ENCODE assay signal across 26 cellular contexts in the genomic region with DNA sequence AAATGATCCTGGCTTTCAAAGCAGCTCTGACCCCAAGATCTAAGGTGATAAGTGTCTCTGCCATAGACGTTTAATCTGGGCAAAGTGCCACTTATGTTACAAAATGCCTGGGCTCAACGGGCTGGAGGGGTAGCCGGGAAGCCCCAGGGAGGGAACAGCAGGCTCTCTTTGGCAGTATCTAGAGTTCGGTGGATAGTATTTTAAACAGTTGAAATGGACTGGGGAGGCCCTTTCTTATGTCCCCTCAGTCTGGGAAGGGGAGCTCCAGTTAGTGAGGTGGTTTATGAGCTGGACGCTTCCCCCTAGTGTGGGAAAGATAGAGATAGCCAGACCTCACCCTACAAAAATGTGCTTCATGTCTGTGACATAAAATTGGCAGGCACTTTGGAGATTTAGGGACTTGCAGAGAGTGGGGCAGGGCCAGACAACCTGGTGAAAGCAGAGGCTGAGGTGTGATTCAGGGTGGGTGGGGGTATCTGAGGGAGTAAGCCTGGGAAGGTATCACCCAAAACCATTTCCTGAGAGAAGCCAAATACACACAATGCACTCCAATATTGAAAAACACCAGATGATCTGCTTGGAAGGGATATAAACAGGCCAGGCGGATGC. TPM values are rescaled to one million over a fixed set of nuclear protein-coding genes. Genes with fewer than 3 reads are reported as not detected.
DNase-seq lines count a peak whose midpoint lies in the region; ATAC-seq, FAIRE-seq and TF ChIP-seq lines count a peak whose summit lies in the region.
"Had no signal": no experiment of that assay in that cellular context is flagged by ENCODE, and none has a peak within 500 bp of the region (broad histone marks: within the 10 kb centered on the region; RNA-seq: fewer than 3 reads in every experiment).

No MANE protein-coding gene starts in this region.

- POLR2A ChIA-PET in activated CD4-positive, alpha-beta T cell treated with anti-CD3 and anti-CD28 coated beads, Interleukin-2, amount 10 ng/mL, durations not matched to agents 7 days and 5 days (lab: Charles Lee) = no interaction called here
- POLR2A ChIA-PET in SK-N-SH (lab: Yijun Ruan, JAX) = no interaction called here

- H3K9me3 Mint-ChIP-seq in activated CD4-positive, alpha-beta T cell treated with anti-CD3 and anti-CD28 coated beads, Interleukin-2, amount 10 ng/mL, durations not matched to agents 7 days and 5 days = no peaks in the 10 kb centered on the region
- H3K9me3 Mint-ChIP-seq in activated CD4-positive, alpha-beta T cell treated with anti-CD3 and anti-CD28 coated beads, Interleukin-2, amount 10 ng/mL, durations not matched to agents 24 days and 14 days = no peaks in the 10 kb centered on the region
- H3K9me3 Mint-ChIP-seq in astrocyte (ENCODE audit: unreplicated experiment) (peaks cover 27% of the 10 kb centered on the region), nephron progenitor cell (no peaks in the 10 kb centered on the region)

- intact Hi-C loops in activated CD4-positive, alpha-beta T cell treated with anti-CD3 and anti-CD28 coated beads, Interleukin-2, amount 10 ng/mL, durations not matched to agents 24 days and 14 days (cut with micrococcal nuclease) = no loop called here

- H3K4me3 Mint-ChIP-seq in activated CD4-positive, alpha-beta T cell treated with anti-CD3 and anti-CD28 coated beads, Interleukin-2, amount 10 ng/mL, durations not matched to agents 7 days and 5 days = no peak overlapping the region
- no peak overlapping the region for H3K4me3 Mint-ChIP-seq in activated CD4-positive, alpha-beta T cell treated with anti-CD3 and anti-CD28 coated beads, Interleukin-2, amount 10 ng/mL, durations not matched to agents 24 days and 14 days
- H3K4me3 Mint-ChIP-seq in astrocyte (ENCODE audit: unreplicated experiment) = no peak overlapping the region
- peak overlapping the region; percentile 8 for H3K4me3 Mint-ChIP-seq in nephron progenitor cell
- H3K4me3 Mint-ChIP-seq: endodermal cell had no signal

- peaks cover 3% of the 10 kb centered on the region for H3F3A ChIP-seq in SK-N-SH (replicated peaks; ENCODE audit: insufficient read depth)

- H3K79me2 ChIP-seq in astrocyte (ENCODE audit: insufficient read depth, low read length) = no peaks in the 10 kb centered on the region
- H3K79me2 ChIP-seq in SK-N-SH (ENCODE audit: insufficient read depth) = no peaks in the 10 kb centered on the region

- H3K36me3 ChIP-seq in astrocyte (ENCODE audit: insufficient read depth, low read length) (no peaks in the 10 kb centered on the region), SK-N-SH (replicated peaks in 1 of 2; ENCODE audit: control insufficient read depth in 1 of 2, insufficient read depth in 2 of 2, low read length in 1 of 2) (no peaks in the 10 kb centered on the region)
- H3K36me3 ChIP-seq: prostate gland had no signal

- TF ChIP-seq EP300 in SK-N-SH (IDR thresholded peaks at IDR 0.05; ENCODE audit: borderline replicate concordance in 1 of 2, low read depth in 1 of 2, low read length in 1 of 2) = no peak

- no peak for FAIRE-seq in astrocyte (lab: Jason Lieb, UNC)
- FAIRE-seq: colon, HTR-8/SVneo had no signal

- no peaks in the 10 kb centered on the region for H3K9me2 ChIP-seq in SK-N-SH

- H2AFZ ChIP-seq in astrocyte (ENCODE audit: low read depth, low read length) (no peak overlapping the region), SK-N-SH (ENCODE audit: low read depth) (no peak overlapping the region)

- H3K4me1 Mint-ChIP-seq in activated CD4-positive, alpha-beta T cell treated with anti-CD3 and anti-CD28 coated beads, Interleukin-2, amount 10 ng/mL, durations not matched to agents 7 days and 5 days = peaks cover 17% of the 10 kb centered on the region
- peaks cover 13% of the 10 kb centered on the region for H3K4me1 Mint-ChIP-seq in activated CD4-positive, alpha-beta T cell treated with anti-CD3 and anti-CD28 coated beads, Interleukin-2, amount 10 ng/mL, durations not matched to agents 24 days and 14 days
- no peaks in the 10 kb centered on the region for H3K4me1 Mint-ChIP-seq in astrocyte (ENCODE audit: low read depth, unreplicated experiment)
- peaks cover 36% of the 10 kb centered on the region for H3K4me1 Mint-ChIP-seq in nephron progenitor cell

- H3K9me3 ChIP-seq in astrocyte (ENCODE audit: insufficient read depth, low read depth, low read length) (no peaks in the 10 kb centered on the region), SK-N-SH (no peaks in the 10 kb centered on the region)
- H3K9me3 ChIP-seq: body of pancreas, prostate gland had no signal

- H3K27ac Mint-ChIP-seq in activated CD4-positive, alpha-beta T cell treated with anti-CD3 and anti-CD28 coated beads, Interleukin-2, amount 10 ng/mL, durations not matched to agents 7 days and 5 days = peak overlapping the region; percentile 51
- no peak overlapping the region for H3K27ac Mint-ChIP-seq in activated CD4-positive, alpha-beta T cell treated with anti-CD3 and anti-CD28 coated beads, Interleukin-2, amount 10 ng/mL, durations not matched to agents 24 days and 14 days
- H3K27ac Mint-ChIP-seq in astrocyte (ENCODE audit: unreplicated experiment) (peak overlapping the region; percentile 1), nephron progenitor cell (no peak overlapping the region)
- H3K27ac Mint-ChIP-seq: activated naive CD8-positive, alpha-beta T cell; endodermal cell had no signal

- H3K4me2 ChIP-seq in astrocyte (ENCODE audit: low read length) = no peak overlapping the region
- H3K4me2 ChIP-seq in SK-N-SH = no peak overlapping the region

- H4K20me1 ChIP-seq in astrocyte (ENCODE audit: insufficient read depth, low read length) (no peaks in the 10 kb centered on the region), SK-N-SH (ENCODE audit: insufficient read depth) (peaks cover 14% of the 10 kb centered on the region; the same call in 1 of the 2 replicates)

- H3K36me3 Mint-ChIP-seq in activated CD4-positive, alpha-beta T cell treated with anti-CD3 and anti-CD28 coated beads, Interleukin-2, amount 10 ng/mL, durations not matched to agents 7 days and 5 days (ENCODE audit: low read depth) = peaks cover 5% of the 10 kb centered on the region
- H3K36me3 Mint-ChIP-seq in activated CD4-positive, alpha-beta T cell treated with anti-CD3 and anti-CD28 coated beads, Interleukin-2, amount 10 ng/mL, durations not matched to agents 24 days and 14 days (ENCODE audit: low read depth) = peaks cover 1% of the 10 kb centered on the region
- no peaks in the 10 kb centered on the region for H3K36me3 Mint-ChIP-seq in astrocyte (ENCODE audit: low read depth, unreplicated experiment)
- no peaks in the 10 kb centered on the region for H3K36me3 Mint-ChIP-seq in nephron progenitor cell (ENCODE audit: low read depth)
- H3K36me3 Mint-ChIP-seq: activated naive CD8-positive, alpha-beta T cell had no signal

- H3K9ac ChIP-seq in astrocyte (ENCODE audit: low read length) = no peak overlapping the region
- no peak overlapping the region for H3K9ac ChIP-seq in SK-N-SH

- TF ChIP-seq CTCF in astrocyte (IDR thresholded peaks at IDR 0.05; ENCODE audit: insufficient read depth, low read depth, low read length) (no peak), nephron progenitor cell (IDR thresholded peaks at IDR 0.05) (no peak), SK-N-SH (IDR thresholded peaks at IDR 0.05) (no peak)

- H3K27ac ChIP-seq in astrocyte (ENCODE audit: low read depth, low read length) (no peak overlapping the region), SK-N-SH (ENCODE audit: low read depth in 2 of 2, low read length in 1 of 2) (no peak overlapping the region)
- H3K27ac ChIP-seq: body of pancreas, prostate gland had no signal

- CTCF ChIA-PET in activated CD4-positive, alpha-beta T cell treated with anti-CD3 and anti-CD28 coated beads, Interleukin-2, amount 10 ng/mL, durations not matched to agents 7 days and 5 days (lab: Charles Lee) = interaction anchor here (2.2 kb wide), 1 partner anchor 234 kb away, joined by 5 read pairs; no protein-coding TSS in a partner anchor
- CTCF ChIA-PET in SK-N-SH (lab: Yijun Ruan, JAX) = interaction anchor here (1.0 to 12.7 kb wide), 6 partner anchors 14 to 432 kb away, joined by 3 to 134 read pairs (median 4); partner anchors contain the start of gene HOXC10

- H3K27me3 ChIP-seq in astrocyte (ENCODE audit: insufficient read depth, low read length) (peaks cover 99% of the 10 kb centered on the region), SK-N-SH (ENCODE audit: insufficient read depth) (peaks cover 100% of the 10 kb centered on the region)

- H3K27me3 Mint-ChIP-seq in activated CD4-positive, alpha-beta T cell treated with anti-CD3 and anti-CD28 coated beads, Interleukin-2, amount 10 ng/mL, durations not matched to agents 7 days and 5 days = peaks cover 98% of the 10 kb centered on the region
- peaks cover 96% of the 10 kb centered on the region for H3K27me3 Mint-ChIP-seq in activated CD4-positive, alpha-beta T cell treated with anti-CD3 and anti-CD28 coated beads, Interleukin-2, amount 10 ng/mL, durations not matched to agents 24 days and 14 days
- peaks cover 99% of the 10 kb centered on the region for H3K27me3 Mint-ChIP-seq in astrocyte (ENCODE audit: low read depth, unreplicated experiment)
- peaks cover 100% of the 10 kb centered on the region for H3K27me3 Mint-ChIP-seq in nephron progenitor cell (ENCODE audit: low read depth, poor library complexity)

- DNase-seq in activated CD4-positive, alpha-beta T cell treated with anti-CD3 and anti-CD28 coated beads, Interleukin-2, amount 10 ng/mL, durations not matched to agents 7 days and 5 days = no peak
- no peak for DNase-seq in activated CD4-positive, alpha-beta T cell treated with anti-CD3 and anti-CD28 coated beads, Interleukin-2, amount 10 ng/mL, durations not matched to agents 24 days and 14 days
- DNase-seq in astrocyte (ENCODE audit: low read depth) = no peak
- no peak for DNase-seq in nephron progenitor cell
- DNase-seq in SK-N-SH = no peak
- no peak for DNase-seq in activated CD4-positive, alpha-beta T cell treated with anti-CD3 and anti-CD28 coated beads for 48 hours
- DNase-seq in GM03348 (ENCODE audit: low spot score) = no peak
- DNase-seq: activated CD4-positive, CD25-positive, alpha-beta regulatory T cell; activated CD8-positive, alpha-beta memory T cell treated with anti-CD3 and anti-CD28 coated beads for 24 hours; body of pancreas; CD4-positive, alpha-beta memory T cell; DMS53; endodermal cell; mesenchymal stem cell; NCI-H1436; NCI-H2171; OCI-M1; T-helper 9 cell had no signal

- no peak for ATAC-seq in HG03378 (IDR thresholded peaks at IDR 0.05; ENCODE audit: unreplicated experiment)
- ATAC-seq: body of pancreas had no signal

- H3K4me1 ChIP-seq in astrocyte (ENCODE audit: insufficient read depth, low read length) (no peaks in the 10 kb centered on the region), SK-N-SH (ENCODE audit: control insufficient read depth in 1 of 2, insufficient read depth in 2 of 2, low read depth in 1 of 2, low read length in 1 of 2) (no peaks in the 10 kb centered on the region; a peak in 1 of 4 replicates)
- H3K4me1 ChIP-seq: prostate gland had no signal

- TF ChIP-seq RAD21 in SK-N-SH (IDR thresholded peaks at IDR 0.05; ENCODE audit: low read length) = no peak

- WGBS in SK-N-SH (ENCODE audit: low lambda C conversion rate) = 10% methylated on average over 6 of the region's 6 CpGs

- H3K4me3 ChIP-seq in astrocyte (ENCODE audit: insufficient read depth, low read depth, low read length) (no peak overlapping the region), SK-N-SH (ENCODE audit: low read depth in 2 of 2, low read length in 1 of 2) (no peak overlapping the region)
- H3K4me3 ChIP-seq: body of pancreas, prostate gland had no signal

RNA-seq across cellular contexts. Expression of gene HOXC11, which starts 5.4 kb away (rescaled TPM):
- not detected for total RNA-seq in activated CD4-positive, alpha-beta T cell treated with anti-CD3 and anti-CD28 coated beads, Interleukin-2, amount 10 ng/mL, durations not matched to agents 7 days and 5 days
- total RNA-seq in activated CD4-positive, alpha-beta T cell treated with anti-CD3 and anti-CD28 coated beads, Interleukin-2, amount 10 ng/mL, durations not matched to agents 24 days and 14 days = not detected in 2 replicates
- not detected in 2 replicates for total RNA-seq in astrocyte
- polyA plus RNA-seq in SK-N-SH (2012; rRNA removed) = not detected in 2 replicates
- polyA plus RNA-seq in SK-N-SH (2012; cell fraction: cytosol; rRNA removed) = not detected in 2 replicates
- polyA plus RNA-seq in SK-N-SH (2012; cell fraction: nucleus; rRNA removed) = not detected in 2 replicates
- total RNA-seq: body of pancreas; CD4-positive, alpha-beta memory T cell; endodermal cell; prostate gland had no signal
- polyA plus RNA-seq: CD4-positive, alpha-beta memory T cell; neural cell had no signal

RNA-seq across cellular contexts. Expression of gene HOTAIR, which starts 7.2 kb away (rescaled TPM):
- total RNA-seq in activated CD4-positive, alpha-beta T cell treated with anti-CD3 and anti-CD28 coated beads, Interleukin-2, amount 10 ng/mL, durations not matched to agents 7 days and 5 days = not detected
- not detected in 2 replicates for total RNA-seq in activated CD4-positive, alpha-beta T cell treated with anti-CD3 and anti-CD28 coated beads, Interleukin-2, amount 10 ng/mL, durations not matched to agents 24 days and 14 days
- not detected in 2 replicates for total RNA-seq in astrocyte
- not detected in 2 replicates for polyA plus RNA-seq in SK-N-SH (2012; rRNA removed)
- 0.01 TPM in 2 replicates for polyA plus RNA-seq in SK-N-SH (2012; cell fraction: cytosol; rRNA removed)
- not detected in 2 replicates for polyA plus RNA-seq in SK-N-SH (2012; cell fraction: nucleus; rRNA removed)
- total RNA-seq: body of pancreas; CD4-positive, alpha-beta memory T cell; endodermal cell had no signal
- polyA plus RNA-seq: CD4-positive, alpha-beta memory T cell; neural cell had no signal

RNA-seq across cellular contexts. Expression of gene HOXC12, which starts 12.9 kb away (rescaled TPM):
- not detected for total RNA-seq in activated CD4-positive, alpha-beta T cell treated with anti-CD3 and anti-CD28 coated beads, Interleukin-2, amount 10 ng/mL, durations not matched to agents 7 days and 5 days
- total RNA-seq in activated CD4-positive, alpha-beta T cell treated with anti-CD3 and anti-CD28 coated beads, Interleukin-2, amount 10 ng/mL, durations not matched to agents 24 days and 14 days = not detected in 2 replicates
- total RNA-seq in astrocyte = not detected in 2 replicates
- polyA plus RNA-seq in SK-N-SH (2012; rRNA removed) = not detected in 2 replicates
- polyA plus RNA-seq in SK-N-SH (2012; cell fraction: cytosol; rRNA removed) = not detected in 2 replicates
- polyA plus RNA-seq in SK-N-SH (2012; cell fraction: nucleus; rRNA removed) = not detected in 2 replicates
- total RNA-seq: body of pancreas; CD4-positive, alpha-beta memory T cell; endodermal cell; kidney epithelial cell; prostate gland; urinary bladder had no signal
- polyA plus RNA-seq: CD4-positive, alpha-beta memory T cell; neural cell had no signal

RNA-seq across cellular contexts. Expression of gene HOXC10, which starts 17.4 kb away (rescaled TPM):
- not detected for total RNA-seq in activated CD4-positive, alpha-beta T cell treated with anti-CD3 and anti-CD28 coated beads, Interleukin-2, amount 10 ng/mL, durations not matched to agents 7 days and 5 days
- not detected in 2 replicates for total RNA-seq in activated CD4-positive, alpha-beta T cell treated with anti-CD3 and anti-CD28 coated beads, Interleukin-2, amount 10 ng/mL, durations not matched to agents 24 days and 14 days
- not detected in 2 replicates for total RNA-seq in astrocyte
- 0.03 and 0.08 TPM in 2 replicates for polyA plus RNA-seq in SK-N-SH (2012; rRNA removed)
- 0.04 TPM in 2 replicates for polyA plus RNA-seq in SK-N-SH (2012; cell fraction: cytosol; rRNA removed)
- polyA plus RNA-seq in SK-N-SH (2012; cell fraction: nucleus; rRNA removed) = not detected in 2 replicates
- total RNA-seq: body of pancreas; CD4-positive, alpha-beta memory T cell; endodermal cell had no signal
- polyA plus RNA-seq: CD4-positive, alpha-beta memory T cell; neural cell had no signal

RNA-seq across cellular contexts. Expression of gene HOXC13, which starts 28.9 kb away (rescaled TPM):
- not detected for total RNA-seq in activated CD4-positive, alpha-beta T cell treated with anti-CD3 and anti-CD28 coated beads, Interleukin-2, amount 10 ng/mL, durations not matched to agents 7 days and 5 days
- not detected in 2 replicates for total RNA-seq in activated CD4-positive, alpha-beta T cell treated with anti-CD3 and anti-CD28 coated beads, Interleukin-2, amount 10 ng/mL, durations not matched to agents 24 days and 14 days
- total RNA-seq in astrocyte = not detected in 2 replicates
- not detected in 2 replicates for polyA plus RNA-seq in SK-N-SH (2012; rRNA removed)
- polyA plus RNA-seq in SK-N-SH (2012; cell fraction: cytosol; rRNA removed) = not detected in 2 replicates
- not detected in 2 replicates for polyA plus RNA-seq in SK-N-SH (2012; cell fraction: nucleus; rRNA removed)
- total RNA-seq: body of pancreas; CD4-positive, alpha-beta memory T cell; endodermal cell; kidney epithelial cell; urinary bladder had no signal
- polyA plus RNA-seq: CD4-positive, alpha-beta memory T cell; neural cell had no signal

Comparison
In these comparisons a context has a peak if more than half of its experiments do, and no peak if none do; other contexts are left out.
1. H3K27ac Mint-ChIP-seq: peak in activated CD4-positive, alpha-beta T cell treated with anti-CD3 and anti-CD28 coated beads, Interleukin-2, amount 10 ng/mL, durations not matched to agents 7 days and 5 days (single experiment) and astrocyte (single experiment); none in activated CD4-positive, alpha-beta T cell treated with anti-CD3 and anti-CD28 coated beads, Interleukin-2, amount 10 ng/mL, durations not matched to agents 24 days and 14 days (single experiment) and nephron progenitor cell (single experiment).